8 cellular contexts compared by ENCODE assay signal in the genomic region with DNA sequence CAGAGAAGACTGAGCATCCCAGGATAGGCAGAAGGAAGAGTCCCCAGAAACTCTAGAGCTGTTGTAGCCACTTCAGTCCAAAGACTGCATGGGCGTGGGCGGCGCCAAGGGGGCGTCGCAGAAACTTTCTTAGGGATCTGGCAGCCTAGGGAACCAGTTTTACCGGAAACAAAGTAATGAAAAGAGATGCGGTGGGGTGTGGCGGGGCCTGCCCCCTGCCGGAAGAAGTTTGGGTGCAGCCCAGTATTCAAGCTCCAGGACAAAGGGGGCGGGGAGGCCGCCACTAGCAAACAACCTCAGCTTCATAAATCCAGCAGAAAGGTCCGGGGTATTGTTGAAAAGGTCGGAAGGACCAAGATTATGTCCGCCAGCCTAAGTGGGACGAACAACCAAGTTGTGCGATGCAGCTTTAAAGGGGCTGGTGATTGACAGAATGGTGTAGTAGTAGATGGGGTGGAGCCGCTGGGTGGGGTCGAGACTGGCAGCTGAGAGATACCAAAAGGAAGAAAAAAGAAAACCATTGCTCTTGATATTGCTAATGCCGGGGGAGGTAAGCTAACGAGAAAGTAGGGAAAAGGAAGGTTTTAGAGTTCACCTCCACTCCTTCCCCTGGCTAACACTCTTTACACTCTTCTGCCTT.
DNase-seq lines count a peak whose midpoint lies in the region; ATAC-seq and TF ChIP-seq lines count a peak whose summit lies in the region.

No MANE protein-coding gene starts in this region.

- H3K27me3 ChIP-seq in BE2C (no peaks in the 10 kb centered on the region), adrenal gland (no peaks in the 10 kb centered on the region), iPS-15b (ENCODE audit: control insufficient read depth, insufficient read depth, low read length) (no peaks in the 10 kb centered on the region)

- peak; percentile 44 for TF ChIP-seq CTCF in BE2C (IDR thresholded peaks at IDR 0.05; ENCODE audit: low read depth, low read length)
- TF ChIP-seq CTCF in adrenal gland (IDR thresholded peaks at IDR 0.05): peak; percentile 26 to 50 (median 36)

- H3K9ac ChIP-seq in SK-N-MC (ENCODE audit: insufficient read length): no peak overlapping the region
- no peak overlapping the region for H3K9ac ChIP-seq in iPS-15b (ENCODE audit: low read depth, low read length)

- no peaks in the 10 kb centered on the region for H3K9me3 ChIP-seq in BE2C
- H3K9me3 ChIP-seq in SK-N-MC (ENCODE audit: low read depth, low read length): no peaks in the 10 kb centered on the region
- no peaks in the 10 kb centered on the region for H3K9me3 ChIP-seq in adrenal gland (replicated peaks in 1 of 3)
- no peaks in the 10 kb centered on the region for H3K9me3 ChIP-seq in iPS-15b (ENCODE audit: control insufficient read depth, insufficient read depth, low read length)

- intact Hi-C loops in adrenal gland (cut with DNase I): no loop called here

- DNase-seq in BE2C (peak; percentile 13), SK-N-MC (ENCODE audit: low read depth, low spot score) (no peak), adrenal gland (peak; percentile 18 to 72 (median 55)), NCI-H524 (lab: John Stamatoyannopoulos, UW) (no peak)

- TF ChIP-seq POLR2A in adrenal gland (IDR thresholded peaks at IDR 0.05): no peak

- ATAC-seq in GM19035 (IDR thresholded peaks at IDR 0.05; ENCODE audit: unreplicated experiment): peak; percentile 83
- ATAC-seq in HG03175 (IDR thresholded peaks at IDR 0.05; ENCODE audit: unreplicated experiment): peak; percentile 81

- H3K36me3 ChIP-seq in BE2C: no peaks in the 10 kb centered on the region
- no peaks in the 10 kb centered on the region for H3K36me3 ChIP-seq in SK-N-MC (ENCODE audit: insufficient read depth, low read length)
- no peaks in the 10 kb centered on the region for H3K36me3 ChIP-seq in adrenal gland (replicated peaks in 1 of 2)
- H3K36me3 ChIP-seq in iPS-15b (ENCODE audit: control insufficient read depth, insufficient read depth, low read length): no peaks in the 10 kb centered on the region

- H3K4me3 ChIP-seq in BE2C (ENCODE audit: low read depth, low read length) (peak overlapping the region; percentile 60), SK-N-MC (peak overlapping the region; percentile 75), adrenal gland (peak overlapping the region in 3 of 4 donors; percentile 32 to 82 (median 50)), iPS-15b (ENCODE audit: low read depth, low read length) (peak overlapping the region; percentile 81), skin epidermis (peak overlapping the region; percentile 50 to 67 (median 59))

- H3K27ac ChIP-seq in SK-N-MC (no peak overlapping the region), adrenal gland (peak overlapping the region in 2 of 5 donors; percentile 22 to 59), skin epidermis (peak overlapping the region in 20 of 21 experiments; percentile 44 to 87 (median 78))

- 1 to 31% (median 9%) methylated on average over 17 to 20 of the region's 20 CpGs for WGBS in adrenal gland, 4 donors

- H3K4me1 ChIP-seq in BE2C (no peaks in the 10 kb centered on the region), adrenal gland (replicated peaks in 1 of 2) (peaks cover 0 to 3% of the 10 kb centered on the region in 2 donors), iPS-15b (ENCODE audit: control insufficient read depth, insufficient read depth, low read length) (peaks cover 4% of the 10 kb centered on the region)

Comparison
In these comparisons a context has a peak if more than half of its experiments do, and no peak if none do; other contexts are left out.
1. DNase-seq: peak in BE2C (single experiment) and adrenal gland (7 of 7); none in SK-N-MC (single experiment) and NCI-H524 (0 of 2).
2. Peak in every context shown above with its lines, with median percentiles within 50 percentile points of each other: H3K4me3 ChIP-seq.